Comparison of ENCODE assay signal across 13 cellular contexts in the genomic region with DNA sequence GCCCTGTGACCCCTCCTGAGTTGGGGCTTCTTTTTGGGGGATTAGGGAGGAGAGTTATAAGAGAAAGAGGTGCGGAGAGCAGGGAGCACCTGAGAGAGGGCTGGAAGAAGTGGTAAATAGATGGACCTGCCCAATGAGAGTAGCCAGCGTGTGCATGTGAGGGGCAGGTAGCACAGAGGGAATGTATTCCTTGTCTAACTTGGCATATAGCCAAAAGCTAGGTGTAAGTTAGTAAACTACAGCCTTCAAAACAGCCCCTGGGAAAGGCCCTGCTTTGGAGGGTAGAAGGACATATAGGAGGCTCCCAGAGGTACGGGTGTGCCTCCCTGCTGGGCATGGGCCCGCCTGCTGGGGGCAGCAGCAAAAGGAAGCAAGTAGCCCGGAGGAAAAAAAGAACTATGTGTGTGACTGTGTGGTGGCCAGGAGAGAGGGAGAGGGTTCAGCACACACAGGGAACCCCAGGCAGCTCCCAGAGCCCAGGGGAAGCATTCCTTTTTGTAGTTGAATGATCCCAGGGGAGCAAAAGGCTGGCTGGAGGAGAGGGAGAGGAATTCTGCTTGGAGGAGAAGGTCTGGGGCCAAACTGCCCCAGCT. TPM values are rescaled to one million over a fixed set of nuclear protein-coding genes. Genes with fewer than 3 reads are reported as not detected.
A peak's percentile ranks its signal among the peaks of the same experiment; 100 is the strongest.
DNase-seq lines count a peak whose midpoint lies in the region; ATAC-seq and TF ChIP-seq lines count a peak whose summit lies in the region.
"Had no signal": no experiment of that assay in that cellular context is flagged by ENCODE, and none has a peak within 500 bp of the region (broad histone marks: within the 10 kb centered on the region; RNA-seq: fewer than 3 reads in every experiment).

No MANE protein-coding gene starts in this region.

- intact Hi-C loops in psoas muscle (cut with DNase I) = no loop called here

- 71 to 83% (median 77%) methylated on average over 4 to 5 of the region's 5 CpGs for WGBS in psoas muscle, 3 donors

- H3K27ac ChIP-seq in psoas muscle = no peak overlapping the region
- H3K27ac ChIP-seq: colonic mucosa, VCaP had no signal

- H3K27me3 ChIP-seq in psoas muscle (ENCODE audit: insufficient read depth in 3 of 3, low read length in 2 of 3) = no peaks in the 10 kb centered on the region
- H3K27me3 ChIP-seq: colonic mucosa had no signal

- no peaks in the 10 kb centered on the region for H3K9me3 ChIP-seq in psoas muscle
- H3K9me3 ChIP-seq: colonic mucosa had no signal

- H3K27ac Mint-ChIP-seq in endothelial cell (ENCODE audit: unreplicated experiment) = peak overlapping the region; percentile 99
- H3K27ac Mint-ChIP-seq in effector memory CD8-positive, alpha-beta T cell = no peak overlapping the region
- H3K27ac Mint-ChIP-seq: IgD-negative memory B cell had no signal

- no peak overlapping the region for H3K4me3 ChIP-seq in NB4 (ENCODE audit: low read depth, low read length)
- no peak overlapping the region for H3K4me3 ChIP-seq in psoas muscle
- H3K4me3 ChIP-seq: colonic mucosa had no signal

- peaks cover 5% of the 10 kb centered on the region for H3K9me3 Mint-ChIP-seq in endothelial cell (ENCODE audit: unreplicated experiment)
- no peaks in the 10 kb centered on the region for H3K9me3 Mint-ChIP-seq in effector memory CD8-positive, alpha-beta T cell

- ATAC-seq in psoas muscle = peak; percentile 36 to 67 (median 58)
- no peak for ATAC-seq in effector memory CD8-positive, alpha-beta T cell (replicated peaks)

- H3K27me3 Mint-ChIP-seq in endothelial cell (ENCODE audit: unreplicated experiment) = peaks cover 15% of the 10 kb centered on the region
- H3K27me3 Mint-ChIP-seq in effector memory CD8-positive, alpha-beta T cell = peaks cover 13 to 30% of the 10 kb centered on the region in 2 donors

- TF ChIP-seq CTCF in NB4 (IDR thresholded peaks at IDR 0.05; ENCODE audit: low read depth, low read length) (peak; percentile 52), endothelial cell (IDR thresholded peaks at IDR 0.05; ENCODE audit: unreplicated experiment) (no peak), psoas muscle (IDR thresholded peaks at IDR 0.05) (no peak)

- H3K4me1 ChIP-seq in psoas muscle = peaks cover 23% of the 10 kb centered on the region
- H3K4me1 ChIP-seq: colonic mucosa had no signal

- in situ Hi-C loops in G401 (cut with HindIII; ENCODE audit: low sequenced_read_pairs) = loop anchor here (5.0 kb wide), 1 partner anchor 34 kb away; no protein-coding TSS in a partner anchor

- H3K4me1 Mint-ChIP-seq in endothelial cell (ENCODE audit: unreplicated experiment) = peaks cover 92% of the 10 kb centered on the region
- H3K4me1 Mint-ChIP-seq in effector memory CD8-positive, alpha-beta T cell (ENCODE audit: low read depth in 2 of 2) = peaks cover 6 to 17% of the 10 kb centered on the region in 2 donors

- no peak for TF ChIP-seq POLR2A in NB4 (IDR thresholded peaks at IDR 0.05; ENCODE audit: extremely low read depth, insufficient read length)

- H3K4me3 Mint-ChIP-seq in endothelial cell (ENCODE audit: unreplicated experiment) = peak overlapping the region; percentile 43
- no peak overlapping the region for H3K4me3 Mint-ChIP-seq in effector memory CD8-positive, alpha-beta T cell
- H3K4me3 Mint-ChIP-seq: IgD-negative memory B cell had no signal

- peaks cover 43% of the 10 kb centered on the region for H3K36me3 Mint-ChIP-seq in endothelial cell (ENCODE audit: low read depth, unreplicated experiment)
- peaks cover 3% of the 10 kb centered on the region for H3K36me3 Mint-ChIP-seq in effector memory CD8-positive, alpha-beta T cell (ENCODE audit: insufficient read depth)
- H3K36me3 Mint-ChIP-seq: IgD-negative memory B cell had no signal

- DNase-seq in NCI-H2107 treated with DMSO at 0.1 percent for 48 hours (lab: John Stamatoyannopoulos, UW; ENCODE audit: unreplicated experiment) (peak; percentile 7), NCI-H2107 (lab: John Stamatoyannopoulos, UW) (no peak), NB4 (ENCODE audit: low read depth) (peak; percentile 26), endothelial cell (ENCODE audit: low spot score) (peak; percentile 45), psoas muscle (no peak), HuH-7.5 (ENCODE audit: low spot score) (no peak), G401 (ENCODE audit: low spot score) (no peak)
- DNase-seq in effector memory CD8-positive, alpha-beta T cell = no peak
- DNase-seq: colonic mucosa; midbrain; stimulated activated CD8-positive, alpha-beta memory T cell treated with anti-CD3 and anti-CD28 coated beads, Interleukin-4, amount 100 ng/mL, for 48 hours had no signal

- no peaks in the 10 kb centered on the region for H3K36me3 ChIP-seq in psoas muscle (ENCODE audit: insufficient read depth in 1 of 2, low read depth in 1 of 2)
- H3K36me3 ChIP-seq: colonic mucosa had no signal

RNA-seq across cellular contexts. Expression of gene TCF7L1, which starts 48.0 kb away (rescaled TPM):
- total RNA-seq in endothelial cell (ENCODE audit: unreplicated experiment) (83.8 TPM), psoas muscle (10 to 100 TPM in 1 of 4 donors, 1 to 10 TPM in 3; 5.3 to 13.3 (median 8.0) TPM)
- 1 to 10 TPM; 2.1 to 6.1 (median 5.6) TPM for polyA plus RNA-seq in psoas muscle
- 0.37 and 0.44 TPM in 2 replicates for total RNA-seq in G401 (2014; rRNA removed; shearing (Covaris generic))

Comparison
In these comparisons a context has a peak if more than half of its experiments do, and no peak if none do; other contexts are left out.
1. DNase-seq: peak in NCI-H2107 treated with DMSO at 0.1 percent for 48 hours (single experiment), NB4 (single experiment) and endothelial cell (single experiment); none in NCI-H2107 (single experiment), psoas muscle (0 of 2), HuH-7.5 (single experiment), G401 (single experiment) and effector memory CD8-positive, alpha-beta T cell (0 of 3).